Comparison of ENCODE assay signal across 14 cellular contexts in the genomic region with DNA sequence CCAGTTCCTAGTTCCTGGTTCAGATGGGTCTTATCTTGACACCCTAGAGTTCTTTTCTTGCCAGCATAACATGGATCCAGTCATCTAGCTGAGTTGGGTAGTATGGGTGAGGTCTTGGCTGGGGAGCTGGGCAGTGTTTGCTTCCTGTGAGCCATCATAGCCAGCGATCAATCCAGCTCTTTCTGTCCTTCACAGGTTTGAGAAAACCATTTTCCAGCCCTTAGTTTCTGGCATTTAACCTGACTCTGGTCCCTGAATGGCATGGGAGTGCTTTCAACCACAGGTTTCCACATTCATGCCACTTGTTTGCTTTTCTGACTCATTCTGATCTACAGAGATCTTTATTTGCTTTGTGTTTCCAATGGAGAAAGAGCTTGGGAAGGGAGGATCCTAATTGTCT. TPM values are rescaled to one million over a fixed set of nuclear protein-coding genes. Genes with fewer than 3 reads are reported as not detected.
DNase-seq lines count a peak whose midpoint lies in the region; ATAC-seq and TF ChIP-seq lines count a peak whose summit lies in the region.
"Had no signal": no experiment of that assay in that cellular context is flagged by ENCODE, and none has a peak within 500 bp of the region (broad histone marks: within the 10 kb centered on the region; RNA-seq: fewer than 3 reads in every experiment).

No MANE protein-coding gene starts in this region.

- no peaks in the 10 kb centered on the region for H3K36me3 ChIP-seq in brain microvascular endothelial cell (replicated peaks)
- H3K36me3 ChIP-seq in heart right ventricle, result no peaks in the 10 kb centered on the region
- H3K36me3 ChIP-seq: gastrocnemius medialis, SJCRH30 had no signal

- no peak for ATAC-seq in heart right ventricle
- ATAC-seq: gastrocnemius medialis, left cardiac atrium, WTC11 had no signal

- WGBS in heart right ventricle, 2 donors, result 81 to 88% methylated on average over 1 of the region's 1 CpG

- H3K27me3 ChIP-seq in brain microvascular endothelial cell (replicated peaks) (no peaks in the 10 kb centered on the region), heart right ventricle (no peaks in the 10 kb centered on the region)
- H3K27me3 ChIP-seq: gastrocnemius medialis, SJCRH30, testis had no signal

- no peaks in the 10 kb centered on the region for H3K4me1 ChIP-seq in heart right ventricle
- H3K4me1 ChIP-seq: gastrocnemius medialis, testis had no signal

- in situ Hi-C loops in brain microvascular endothelial cell (cut with HindIII; ENCODE audit: low pct_ligation_motif_present, low sequenced_read_pairs), result no loop called here

- H3K27ac ChIP-seq in brain microvascular endothelial cell (no peak overlapping the region), heart right ventricle (no peak overlapping the region), caudate nucleus (ENCODE audit: low read depth, low read length) (no peak overlapping the region)
- H3K27ac ChIP-seq: gastrocnemius medialis, SJCRH30, testis had no signal

- TF ChIP-seq CTCF in GM12865 (IDR thresholded peaks at IDR 0.05; ENCODE audit: insufficient read depth, low read depth, low read length, missing control alignments) (no peak), brain microvascular endothelial cell (IDR thresholded peaks at IDR 0.05; ENCODE audit: low read depth, low read length, missing control alignments) (no peak), heart right ventricle (IDR thresholded peaks at IDR 0.05) (no peak)

- intact Hi-C loops in heart right ventricle (cut with DNase I), result no loop called here

- no peak overlapping the region for H3K4me3 ChIP-seq in GM12865 (ENCODE audit: low read depth, low read length)
- no peak overlapping the region for H3K4me3 ChIP-seq in brain microvascular endothelial cell (ENCODE audit: low read depth, low read length)
- H3K4me3 ChIP-seq in heart right ventricle, result no peak overlapping the region
- H3K4me3 ChIP-seq: gastrocnemius medialis, SJCRH30, testis had no signal

- H3K9me3 ChIP-seq in heart right ventricle, result peaks cover 0 to 2% (median 0%) of the 10 kb centered on the region in 11 donors
- H3K9me3 ChIP-seq: gastrocnemius medialis, SJCRH30, testis had no signal

- DNase-seq in GM12865 (ENCODE audit: low read depth) (peak; percentile 5), NCI-H2029 (lab: John Stamatoyannopoulos, UW) (peak; percentile 68), brain microvascular endothelial cell (peak; percentile 15), myocyte (ENCODE audit: low read depth) (peak; percentile 24), heart right ventricle (no peak), caudate nucleus (lab: John Stamatoyannopoulos, UW) (no peak)
- no peak for DNase-seq in NK-92 treated with Interleukin-12 subunit alpha and Interleukin-12 subunit beta, amount 100 ng/mL, for 24 hours (lab: John Stamatoyannopoulos, UW)
- DNase-seq: effector CD4-positive, alpha-beta T cell; gastrocnemius medialis; left cardiac atrium; NCI-H2227 treated with DMSO at 0.1 percent for 48 hours; testis had no signal

RNA-seq across cellular contexts. Expression of a gene that starts 8.6 kb away (rescaled TPM):
- total RNA-seq in myocyte, result not detected in 2 replicates
- not detected for polyA plus RNA-seq in myocyte (2012)
- total RNA-seq in heart right ventricle, result not detected
- not detected for polyA plus RNA-seq in heart right ventricle
- total RNA-seq: gastrocnemius medialis, left cardiac atrium, testis had no signal

Comparison
In these comparisons a context has a peak if more than half of its experiments do, and no peak if none do; other contexts are left out.
1. DNase-seq: peak in GM12865 (single experiment), NCI-H2029 (single experiment), brain microvascular endothelial cell (single experiment) and myocyte (single experiment); none in NK-92 treated with Interleukin-12 subunit alpha and Interleukin-12 subunit beta, amount 100 ng/mL, for 24 hours (single experiment), heart right ventricle (0 of 2) and caudate nucleus (0 of 61).